ENCODE assay signal across 9 cellular contexts in the genomic region with DNA sequence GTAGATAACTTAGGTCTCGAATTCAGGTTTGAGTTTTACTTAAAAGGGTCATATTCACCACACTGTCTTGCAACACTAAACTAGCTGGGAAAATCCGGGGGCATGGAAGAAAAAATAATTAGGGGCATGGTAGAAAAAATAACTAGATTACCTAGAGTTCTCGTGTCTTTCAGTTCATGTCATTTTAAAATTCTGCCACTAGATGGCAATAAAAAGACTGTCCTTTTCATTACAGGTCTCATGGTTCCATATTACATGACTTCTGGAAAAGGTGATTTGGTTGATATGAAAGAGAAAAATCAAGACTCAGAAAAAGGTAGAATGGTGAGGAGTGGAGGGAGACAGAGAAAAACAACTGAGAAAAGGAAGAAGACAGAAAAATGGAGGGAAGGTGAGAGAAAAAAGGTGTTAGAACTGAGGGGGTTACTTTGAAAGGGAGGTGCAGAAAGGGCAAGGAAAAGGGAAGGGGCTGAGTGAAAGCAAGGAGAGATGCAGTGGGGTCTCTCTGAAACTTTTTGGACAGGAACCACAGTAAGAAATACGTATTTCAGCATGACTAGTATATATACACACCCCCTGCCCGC.
DNase-seq lines count a peak whose midpoint lies in the region; ATAC-seq, FAIRE-seq and TF ChIP-seq lines count a peak whose summit lies in the region.
"Had no signal": no experiment of that assay in that cellular context is flagged by ENCODE, and none has a peak within 500 bp of the region (broad histone marks: within the 10 kb centered on the region; RNA-seq: fewer than 3 reads in every experiment).

No MANE protein-coding gene starts in this region.

- peaks cover 13 to 23% (median 16%) of the 10 kb centered on the region in 3 donors for H3K4me1 Mint-ChIP-seq in naive B cell

- H3K4me1 ChIP-seq in PC-3 (ENCODE audit: insufficient read depth, low read length), result peaks cover 22% of the 10 kb centered on the region

- no peaks in the 10 kb centered on the region for H3F3A ChIP-seq in PC-3 (ENCODE audit: low read length, unreplicated experiment)

- BruUV-seq in PC-3 (replicated peaks; lab: Mats Ljungman, UMichigan), result no TSS peak

- no peaks in the 10 kb centered on the region for H3K9me3 Mint-ChIP-seq in naive B cell

- no peak overlapping the region for H3K27ac ChIP-seq in PC-3 (ENCODE audit: low read length)
- H3K27ac ChIP-seq: neutrophil had no signal

- H3K9me2 ChIP-seq in PC-3 (replicated peaks; ENCODE audit: low read length), result no peaks in the 10 kb centered on the region

- DNase-seq in BJ (ENCODE audit: low read depth), result no peak
- DNase-seq in GM18507 (ENCODE audit: extremely low spot score, insufficient read length, low read depth), result peak; percentile 18
- peak; percentile 67 for DNase-seq in PC-3
- DNase-seq in naive B cell, result peak; percentile 29
- no peak for DNase-seq in COLO668 (lab: John Stamatoyannopoulos, UW; ENCODE audit: unreplicated experiment)

- intact Hi-C loops in PC-3 (cut with micrococcal nuclease), result loop anchor here (1.0 to 10.0 kb wide), 4 partner anchors 80 to 452 kb away; no protein-coding TSS in a partner anchor

- CTCF ChIA-PET in BJ (lab: Yijun Ruan, JAX) (interaction anchor here (0.7 to 2.0 kb wide), 3 partner anchors 13 to 452 kb away, joined by 4 to 11 read pairs (median 4); no protein-coding TSS in a partner anchor), PC-3 (lab: Charles Lee) (interaction anchor here (1.3 kb wide), 1 partner anchor 452 kb away, joined by 5 read pairs; no protein-coding TSS in a partner anchor)

- H4K20me1 ChIP-seq in PC-3 (ENCODE audit: low read length), result no peaks in the 10 kb centered on the region

- ATAC-seq in HG03439 (IDR thresholded peaks at IDR 0.05; ENCODE audit: unreplicated experiment), result peak; percentile 72
- peak; percentile 27; the same call in 1 of the 2 replicates for ATAC-seq in PC-3
- peak; percentile 47 to 56 for ATAC-seq in naive B cell (ENCODE audit: low read depth in 2 of 2)
- ATAC-seq in HG03045 (IDR thresholded peaks at IDR 0.05; ENCODE audit: unreplicated experiment), result no peak

- FAIRE-seq in GM18507 (lab: Jason Lieb, UNC) (peak; percentile 87), endometrium (lab: Jason Lieb, UNC) (peak; percentile 78)

- H3K4me3 Mint-ChIP-seq in naive B cell, result no peak overlapping the region

- H3K9me3 ChIP-seq in PC-3 (ENCODE audit: low read length), result no peaks in the 10 kb centered on the region
- H3K9me3 ChIP-seq: neutrophil had no signal

- no peak overlapping the region for H3K9ac ChIP-seq in PC-3 (ENCODE audit: low read length)

- H3K36me3 ChIP-seq in BJ (ENCODE audit: control insufficient read depth, insufficient read depth, low read length) (no peaks in the 10 kb centered on the region; the same call in 1 of the 2 replicates), PC-3 (ENCODE audit: low read depth, low read length) (no peaks in the 10 kb centered on the region)
- H3K36me3 ChIP-seq: neutrophil had no signal

- TF ChIP-seq CTCF in BJ (IDR thresholded peaks at IDR 0.05; ENCODE audit: insufficient read depth, low read depth, low read length) (peak; percentile 61), PC-3 (conservative IDR thresholded peaks at IDR 0.05; ENCODE audit: low read depth, low read length) (peak; percentile 68)

- no peak overlapping the region for H2AFZ ChIP-seq in PC-3 (ENCODE audit: low read length)

- H3K36me3 Mint-ChIP-seq in naive B cell, result peaks cover 0 to 3% of the 10 kb centered on the region in 2 donors

- POLR2A ChIA-PET in BJ (lab: Charles Lee), result interaction anchor here (0.6 kb wide), 1 partner anchor 19 kb away, joined by 5 read pairs; no protein-coding TSS in a partner anchor
- POLR2A ChIA-PET in PC-3 (lab: Charles Lee; ENCODE audit: unreplicated experiment), result no interaction called here

- no peak overlapping the region for H3K27ac Mint-ChIP-seq in naive B cell

- H3K4me2 ChIP-seq in PC-3 (ENCODE audit: low read length), result no peak overlapping the region

- H3K4me3 ChIP-seq in BJ (ENCODE audit: low read depth, low read length) (no peak overlapping the region), PC-3 (ENCODE audit: low read length) (no peak overlapping the region)

- H3K27me3 ChIP-seq in BJ (ENCODE audit: control insufficient read depth, insufficient read depth, low read length) (no peaks in the 10 kb centered on the region), PC-3 (ENCODE audit: low read length) (no peaks in the 10 kb centered on the region)
- H3K27me3 ChIP-seq: neutrophil had no signal

- H3K79me2 ChIP-seq in PC-3 (ENCODE audit: low read length), result no peaks in the 10 kb centered on the region

- H3K27me3 Mint-ChIP-seq in naive B cell, result no peaks in the 10 kb centered on the region

Comparison
In these comparisons a context has a peak if more than half of its experiments do, and no peak if none do; other contexts are left out.
1. DNase-seq: peak in GM18507 (single experiment), PC-3 (single experiment) and naive B cell (single experiment); none in BJ (single experiment) and COLO668 (single experiment).